ENCODE assay signal across 8 cellular contexts in genomic region chr17:50904522-50905459, GRCh38. TPM values are rescaled to one million over a fixed set of nuclear protein-coding genes. Genes with fewer than 3 reads are reported as not detected.
DNase-seq lines count a peak whose midpoint lies in the region; ATAC-seq and TF ChIP-seq lines count a peak whose summit lies in the region.

No MANE protein-coding gene starts in this region.

- H3K4me3 ChIP-seq in coronary artery: peak overlapping the region; percentile 23
- no peak overlapping the region for H3K4me3 ChIP-seq in mesodermal cell (ENCODE audit: extremely low read depth, insufficient read depth, low read length, poor library complexity, severe bottlenecking)
- H3K4me3 ChIP-seq in aorta (ENCODE audit: low read length in 2 of 2): no peak overlapping the region

- intact Hi-C loops in aorta (cut with DNase I): loop anchor here in 1 of 2 donors (5.0 kb wide), 1 partner anchor 37 kb away; the partner anchor contains the start of gene TOB1

- H3K36me3 ChIP-seq in mesodermal cell (ENCODE audit: control insufficient read depth, insufficient read depth, low read length): no peaks in the 10 kb centered on the region
- no peaks in the 10 kb centered on the region for H3K36me3 ChIP-seq in aorta (ENCODE audit: control insufficient read depth in 1 of 2, insufficient read depth in 2 of 2, low read length in 1 of 2)

- H3K9me3 ChIP-seq in mesodermal cell (ENCODE audit: control insufficient read depth, low read length) (no peaks in the 10 kb centered on the region), aorta (ENCODE audit: control insufficient read depth, low read length) (no peaks in the 10 kb centered on the region)

- peak; percentile 89 for DNase-seq in DMS79 treated with DMSO at 0.1 percent for 48 hours (lab: John Stamatoyannopoulos, UW)
- peak; percentile 97 for DNase-seq in NCI-H69 (lab: John Stamatoyannopoulos, UW)
- DNase-seq in coronary artery (ENCODE audit: low spot score): peak; percentile 93
- DNase-seq in aorta: peak; percentile 79 to 91
- DNase-seq in stimulated activated CD4-positive, alpha-beta T cell treated with anti-CD3 and anti-CD28 coated beads, Interleukin-4, amount 100 ng/mL, for 4 hours: no peak
- no peak for DNase-seq in AG20443 (ENCODE audit: low spot score)

- H3K27ac ChIP-seq in coronary artery: peak overlapping the region; percentile 88 to 97
- H3K27ac ChIP-seq in mesodermal cell (ENCODE audit: low read depth, low read length, severe bottlenecking): peak overlapping the region; percentile 23
- H3K27ac ChIP-seq in aorta (ENCODE audit: low read depth in 1 of 2, low read length in 2 of 2): peak overlapping the region; percentile 84 to 87

- WGBS in mesodermal cell (ENCODE audit: insufficient coverage in 2 of 2), 2 experiments: 72 to 81% methylated on average over 9 to 11 of the region's 16 CpGs
- 8 to 9% methylated on average over 16 of the region's 16 CpGs for WGBS in aorta, 2 donors

- ATAC-seq in aorta (ENCODE audit: low FRiP score) (peak; percentile 84), GM18907 (IDR thresholded peaks at IDR 0.05; ENCODE audit: unreplicated experiment) (no peak)

- no peak for TF ChIP-seq CTCF in coronary artery (IDR thresholded peaks at IDR 0.05)

- no peaks in the 10 kb centered on the region for H3K27me3 ChIP-seq in aorta (ENCODE audit: control insufficient read depth in 1 of 2, insufficient read depth in 2 of 2, low read length in 1 of 2)

- peaks cover 28% of the 10 kb centered on the region for H3K4me1 ChIP-seq in mesodermal cell (ENCODE audit: control insufficient read depth, insufficient read depth, low read length, poor library complexity, severe bottlenecking)
- H3K4me1 ChIP-seq in aorta (ENCODE audit: control insufficient read depth in 1 of 2, insufficient read depth in 2 of 2, low read length in 2 of 2): no peaks in the 10 kb centered on the region

RNA-seq across cellular contexts. Expression of gene TOB1, which starts 38.6 kb away (rescaled TPM):
- polyA plus RNA-seq in mesodermal cell (2013, experiment 1 of 2): 28.3 TPM
- polyA plus RNA-seq in mesodermal cell (2013, experiment 2 of 2): 25.3 TPM
- total RNA-seq in aorta: 10 to 100 TPM; 42.0 to 55.2 TPM
- polyA plus RNA-seq in aorta: 10 to 100 TPM; 24.0 to 39.8 TPM

Comparison
In these comparisons a context has a peak if more than half of its experiments do, and no peak if none do; other contexts are left out.
1. DNase-seq: peak in DMS79 treated with DMSO at 0.1 percent for 48 hours (single experiment), NCI-H69 (single experiment), coronary artery (single experiment) and aorta (2 of 2); none in stimulated activated CD4-positive, alpha-beta T cell treated with anti-CD3 and anti-CD28 coated beads, Interleukin-4, amount 100 ng/mL, for 4 hours (0 of 2) and AG20443 (single experiment).
2. H3K27ac ChIP-seq: peak in every context shown above with its lines; median percentile 92 in coronary artery; 86 in aorta; 23 in mesodermal cell.